Comparison of ENCODE assay signal across 8 cellular contexts in genomic region chr3:43161684-43162512, GRCh38. TPM values are rescaled to one million over a fixed set of nuclear protein-coding genes. Genes with fewer than 3 reads are reported as not detected.
DNase-seq lines count a peak whose midpoint lies in the region; TF ChIP-seq lines count a peak whose summit lies in the region.

No MANE protein-coding gene starts in this region.

- DNase-seq in AG10803 (ENCODE audit: low read depth) (peak; percentile 70), WERI-Rb-1 (no peak), foreskin fibroblast (peak; percentile 70 to 81), retinal pigment epithelial cell (ENCODE audit: low read depth) (peak; percentile 55), sigmoid colon (no peak), NCI-H2029 (lab: John Stamatoyannopoulos, UW) (no peak), NCI-H187 treated with DMSO at 0.1 percent for 48 hours (lab: John Stamatoyannopoulos, UW) (no peak)

- TF ChIP-seq CTCF in AG10803 (conservative IDR thresholded peaks at IDR 0.05; ENCODE audit: low read length) (peak; percentile 62), HEK293 (tag by site-specific recombination; IDR thresholded peaks at IDR 0.05) (no peak), WERI-Rb-1 (IDR thresholded peaks at IDR 0.05; ENCODE audit: low read depth, low read length) (peak; percentile 42; the same call in 1 of the 2 replicates), foreskin fibroblast (IDR thresholded peaks at IDR 0.05; ENCODE audit: low read depth, low read length) (peak; percentile 36), retinal pigment epithelial cell (conservative IDR thresholded peaks at IDR 0.05; ENCODE audit: low read depth, low read length) (peak; percentile 47), sigmoid colon (IDR thresholded peaks at IDR 0.05) (peak in 1 of 4 experiments; percentile 26)

- H3K4me1 ChIP-seq in HEK293 (ENCODE audit: control insufficient read depth, insufficient read depth, low read length): no peaks in the 10 kb centered on the region
- peaks cover 0 to 6% (median 0%) of the 10 kb centered on the region in 4 donors for H3K4me1 ChIP-seq in sigmoid colon

- H3K36me3 ChIP-seq in HEK293 (ENCODE audit: control insufficient read depth in 2 of 2, insufficient read depth in 1 of 2, low read length in 2 of 2) (no peaks in the 10 kb centered on the region), WERI-Rb-1 (no peaks in the 10 kb centered on the region), sigmoid colon (no peaks in the 10 kb centered on the region)

- intact Hi-C loops in sigmoid colon (cut with DNase I): loop anchor here (2.0 kb wide), 1 partner anchor 341 kb away; no protein-coding TSS in a partner anchor

- no peaks in the 10 kb centered on the region for H3K9me3 ChIP-seq in HEK293 (ENCODE audit: control insufficient read depth, insufficient read depth, low read depth, low read length)
- peaks cover 4% of the 10 kb centered on the region for H3K9me3 ChIP-seq in WERI-Rb-1 (ENCODE audit: severe bottlenecking)
- peaks cover 0 to 7% (median 0%) of the 10 kb centered on the region in 4 donors for H3K9me3 ChIP-seq in sigmoid colon

- POLR2A ChIA-PET in HEK293 (lab: Yijun Ruan, JAX): no interaction called here

- 44 to 51% methylated on average over 9 of the region's 9 CpGs for WGBS in sigmoid colon, 2 donors

- H3K27me3 ChIP-seq in WERI-Rb-1 (ENCODE audit: insufficient read depth, low read depth, severe bottlenecking): no peaks in the 10 kb centered on the region
- no peaks in the 10 kb centered on the region for H3K27me3 ChIP-seq in sigmoid colon

- H3K27ac ChIP-seq in HEK293 (ENCODE audit: extremely low read depth, low read depth, low read length): no peak overlapping the region
- H3K27ac ChIP-seq in WERI-Rb-1: no peak overlapping the region
- H3K27ac ChIP-seq in sigmoid colon: peak overlapping the region in 1 of 4 donors; percentile 31

- H3K4me3 ChIP-seq in AG10803 (ENCODE audit: low read length): no peak overlapping the region
- H3K4me3 ChIP-seq in HEK293 (ENCODE audit: low read depth, low read length): no peak overlapping the region
- H3K4me3 ChIP-seq in WERI-Rb-1 (ENCODE audit: low read depth, low read length): no peak overlapping the region
- no peak overlapping the region for H3K4me3 ChIP-seq in foreskin fibroblast (ENCODE audit: low read depth in 1 of 2, low read length in 2 of 2)
- H3K4me3 ChIP-seq in retinal pigment epithelial cell (ENCODE audit: low read length): no peak overlapping the region
- no peak overlapping the region for H3K4me3 ChIP-seq in sigmoid colon

- no peak for TF ChIP-seq POLR2A in sigmoid colon (IDR thresholded peaks at IDR 0.05)

- CTCF ChIA-PET in HEK293 (lab: Yijun Ruan, JAX): interaction anchor here (0.6 to 1.6 kb wide), 8 partner anchors 47 to 597 kb away, joined by 3 to 9 read pairs (median 4); no protein-coding TSS in a partner anchor

- TF ChIP-seq EP300 in sigmoid colon (IDR thresholded peaks at IDR 0.05): no peak

TF ChIP-seq in HEK293, 187 proteins besides CTCF, POLR2A, EP300 and RAD21:
- TF ChIP-seq ZNF76 (tag by site-specific recombination; IDR thresholded peaks at IDR 0.05; ENCODE audit: borderline replicate concordance, low read depth): no peak
- no peak for TF ChIP-seq ZNF449 (tag by site-specific recombination; IDR thresholded peaks at IDR 0.05)
- TF ChIP-seq ZNF654 (tag by site-specific recombination; IDR thresholded peaks at IDR 0.05; ENCODE audit: low read depth): peak; percentile 35
- no peak for TF ChIP-seq ZNF530 (tag by site-specific recombination; IDR thresholded peaks at IDR 0.05; ENCODE audit: low read depth)
TF ChIP-seq in HEK293: peak in this region for 1.

RNA-seq across cellular contexts. Expression of gene POMGNT2, which starts 56.0 kb away (rescaled TPM):
- 10 to 100 TPM; 15.5 to 20.2 (median 17.2) TPM for total RNA-seq in sigmoid colon
- 1 to 10 TPM; 2.3 to 6.2 (median 3.6) TPM for polyA plus RNA-seq in sigmoid colon

Comparison
In these comparisons a context has a peak if more than half of its experiments do, and no peak if none do; other contexts are left out.
1. DNase-seq: peak in AG10803 (single experiment), foreskin fibroblast (2 of 2) and retinal pigment epithelial cell (single experiment); none in WERI-Rb-1 (single experiment), sigmoid colon (single experiment), NCI-H2029 (single experiment) and NCI-H187 treated with DMSO at 0.1 percent for 48 hours (single experiment).